ENCODE assay signal across 15 cellular contexts in genomic region chr5:112933651-112934365, GRCh38. TPM values are rescaled to one million over a fixed set of nuclear protein-coding genes. Genes with fewer than 3 reads are reported as not detected.
DNase-seq lines count a peak whose midpoint lies in the region; ATAC-seq, FAIRE-seq and TF ChIP-seq lines count a peak whose summit lies in the region.
"Had no signal": no experiment of that assay in that cellular context is flagged by ENCODE, and none has a peak within 500 bp of the region (broad histone marks: within the 10 kb centered on the region; RNA-seq: fewer than 3 reads in every experiment).

No MANE protein-coding gene starts in this region.

- TF ChIP-seq POLR2A in gastroesophageal sphincter (IDR thresholded peaks at IDR 0.05), result no peak

- no peaks in the 10 kb centered on the region for H3K79me2 ChIP-seq in GM23248 (ENCODE audit: insufficient read depth)
- no peaks in the 10 kb centered on the region for H3K79me2 ChIP-seq in astrocyte (ENCODE audit: insufficient read depth, low read length)

- H2AFZ ChIP-seq in GM23248, result no peak overlapping the region
- H2AFZ ChIP-seq in astrocyte (ENCODE audit: low read depth, low read length), result no peak overlapping the region
- H2AFZ ChIP-seq: PC-9 had no signal

- FAIRE-seq in astrocyte (lab: Jason Lieb, UNC) (no peak), RCC 7860 (lab: Jason Lieb, UNC) (no peak)

- in situ Hi-C loops in GM23248 (cut with MboI), result no loop called here

- peaks cover 3% of the 10 kb centered on the region for H3K4me1 Mint-ChIP-seq in astrocyte (ENCODE audit: low read depth, unreplicated experiment)

- H3K4me3 Mint-ChIP-seq in astrocyte (ENCODE audit: unreplicated experiment), result no peak overlapping the region
- H3K4me3 Mint-ChIP-seq: CD4-positive, CD25-positive, alpha-beta regulatory T cell; T-cell had no signal

- no peaks in the 10 kb centered on the region for H3K36me3 Mint-ChIP-seq in astrocyte (ENCODE audit: low read depth, unreplicated experiment)
- H3K36me3 Mint-ChIP-seq: CD4-positive, CD25-positive, alpha-beta regulatory T cell; T-cell had no signal

- peak; percentile 34 for ATAC-seq in gastroesophageal sphincter
- ATAC-seq in HG02885 (IDR thresholded peaks at IDR 0.05; ENCODE audit: poor library complexity, unreplicated experiment), result no peak
- ATAC-seq: T-cell had no signal

- TF ChIP-seq EP300 in gastroesophageal sphincter (IDR thresholded peaks at IDR 0.05), result no peak

- H3K9ac ChIP-seq in GM23248 (no peak overlapping the region), astrocyte (ENCODE audit: low read length) (no peak overlapping the region)

- H3K9me2 ChIP-seq in GM23248 (ENCODE audit: insufficient read depth), result no peaks in the 10 kb centered on the region

- H3K27ac ChIP-seq in GM23248 (peak overlapping the region; percentile 18; the same call in 1 of the 2 replicates), astrocyte (ENCODE audit: low read depth, low read length) (no peak overlapping the region), gastroesophageal sphincter (no peak overlapping the region)
- H3K27ac ChIP-seq: PC-9, prostate gland, upper lobe of left lung had no signal

- H3F3A ChIP-seq in GM23248 (ENCODE audit: insufficient read depth), result peaks cover 17% of the 10 kb centered on the region; the same call in 1 of the 2 replicates

- H3K4me3 ChIP-seq in GM23248 (no peak overlapping the region), astrocyte (ENCODE audit: insufficient read depth, low read depth, low read length) (no peak overlapping the region), gastroesophageal sphincter (no peak overlapping the region)
- H3K4me3 ChIP-seq: PC-9, prostate gland, upper lobe of left lung had no signal

- H3K36me3 ChIP-seq in GM23248 (ENCODE audit: low read depth) (no peaks in the 10 kb centered on the region), astrocyte (ENCODE audit: insufficient read depth, low read length) (no peaks in the 10 kb centered on the region), gastroesophageal sphincter (no peaks in the 10 kb centered on the region)
- H3K36me3 ChIP-seq: prostate gland, upper lobe of left lung had no signal

- TF ChIP-seq CTCF in astrocyte (IDR thresholded peaks at IDR 0.05; ENCODE audit: insufficient read depth, low read depth, low read length) (no peak), gastroesophageal sphincter (IDR thresholded peaks at IDR 0.05) (no peak)

- H3K4me2 ChIP-seq in GM23248 (ENCODE audit: unreplicated experiment), result peak overlapping the region; percentile 34
- H3K4me2 ChIP-seq in astrocyte (ENCODE audit: low read length), result peak overlapping the region; percentile 17
- H3K4me2 ChIP-seq: PC-9 had no signal

- H4K20me1 ChIP-seq in GM23248 (ENCODE audit: insufficient read depth) (no peaks in the 10 kb centered on the region), astrocyte (ENCODE audit: insufficient read depth, low read length) (no peaks in the 10 kb centered on the region)

- DNase-seq in AG08395 (ENCODE audit: low spot score) (peak; percentile 69), GM23248 (peak; percentile 63), astrocyte (ENCODE audit: low read depth) (peak; percentile 70), Kasumi-1 (lab: John Stamatoyannopoulos, UW) (no peak), RCC 7860 (ENCODE audit: low spot score) (no peak), iPS-NIHi7 (ENCODE audit: extremely low spot score) (no peak)
- DNase-seq: CD4-positive, CD25-positive, alpha-beta regulatory T cell; left cardiac atrium; NCI-H1436 treated with DMSO at 0.1 percent for 48 hours; PC-9; T-cell; upper lobe of left lung had no signal

- H3K9me3 ChIP-seq in GM23248 (ENCODE audit: low read depth) (no peaks in the 10 kb centered on the region), astrocyte (ENCODE audit: insufficient read depth, low read depth, low read length) (no peaks in the 10 kb centered on the region), gastroesophageal sphincter (no peaks in the 10 kb centered on the region)
- H3K9me3 ChIP-seq: prostate gland, upper lobe of left lung had no signal

- H3K4me1 ChIP-seq in GM23248 (ENCODE audit: insufficient read depth) (peaks cover 13% of the 10 kb centered on the region; the same call in 1 of the 2 replicates), astrocyte (ENCODE audit: insufficient read depth, low read length) (peaks cover 6% of the 10 kb centered on the region), gastroesophageal sphincter (no peaks in the 10 kb centered on the region)
- H3K4me1 ChIP-seq: prostate gland had no signal

- 0% methylated on average over 1 of the region's 1 CpG for WGBS in GM23248 (ENCODE audit: low coverage in 1 of 2, low lambda C conversion rate in 2 of 2, missing lambda C conversion rate in 2 of 2), 2 experiments
- WGBS in gastroesophageal sphincter (ENCODE audit: low coverage in 1 of 2), 2 donors, result 78 to 92% methylated on average over 1 of the region's 1 CpG

- H3K9me3 Mint-ChIP-seq in astrocyte (ENCODE audit: unreplicated experiment), result no peaks in the 10 kb centered on the region
- H3K9me3 Mint-ChIP-seq: T-cell had no signal

- H3K27ac Mint-ChIP-seq in astrocyte (ENCODE audit: unreplicated experiment), result no peak overlapping the region
- H3K27ac Mint-ChIP-seq: CD4-positive, CD25-positive, alpha-beta regulatory T cell had no signal

- H3K27me3 ChIP-seq in GM23248 (replicated peaks; ENCODE audit: insufficient read depth) (no peaks in the 10 kb centered on the region), astrocyte (ENCODE audit: insufficient read depth, low read length) (no peaks in the 10 kb centered on the region), gastroesophageal sphincter (no peaks in the 10 kb centered on the region)
- H3K27me3 ChIP-seq: upper lobe of left lung had no signal

- H3K27me3 Mint-ChIP-seq in astrocyte (ENCODE audit: low read depth, unreplicated experiment), result no peaks in the 10 kb centered on the region
- H3K27me3 Mint-ChIP-seq: CD4-positive, CD25-positive, alpha-beta regulatory T cell; T-cell had no signal

RNA-seq across cellular contexts. Expression of gene REEP5, which starts 11.8 kb away (rescaled TPM):
- 41.9 and 52.3 TPM in 2 replicates for total RNA-seq in GM23248 (2014; rRNA removed; shearing (Covaris generic))
- 227 and 233 TPM in 2 replicates for polyA plus RNA-seq in GM23248 (2016; fragmentation: Nextera tagmentation; extraction: Ambion mirVana)
- total RNA-seq in astrocyte, result 120 and 132 TPM in 2 replicates
- total RNA-seq in gastroesophageal sphincter, result 10 to 100 TPM; 59.6 to 81.7 (median 69.3) TPM

RNA-seq across cellular contexts. Expression of gene DCP2, which starts 42.8 kb away (rescaled TPM):
- total RNA-seq in GM23248 (2014; rRNA removed; shearing (Covaris generic)), result 15.8 and 17.4 TPM in 2 replicates
- 8.1 and 13.5 TPM in 2 replicates for polyA plus RNA-seq in GM23248 (2016; fragmentation: Nextera tagmentation; extraction: Ambion mirVana)
- total RNA-seq in astrocyte (39.8 and 48.9 TPM in 2 replicates), gastroesophageal sphincter (10 to 100 TPM; 13.2 to 37.6 (median 24.9) TPM)

Comparison
In these comparisons a context has a peak if more than half of its experiments do, and no peak if none do; other contexts are left out.
1. DNase-seq: peak in AG08395 (single experiment), GM23248 (single experiment) and astrocyte (single experiment); none in Kasumi-1 (0 of 2), RCC 7860 (single experiment) and iPS-NIHi7 (single experiment).